ENCODE assay signal across 29 cellular contexts in the genomic region with DNA sequence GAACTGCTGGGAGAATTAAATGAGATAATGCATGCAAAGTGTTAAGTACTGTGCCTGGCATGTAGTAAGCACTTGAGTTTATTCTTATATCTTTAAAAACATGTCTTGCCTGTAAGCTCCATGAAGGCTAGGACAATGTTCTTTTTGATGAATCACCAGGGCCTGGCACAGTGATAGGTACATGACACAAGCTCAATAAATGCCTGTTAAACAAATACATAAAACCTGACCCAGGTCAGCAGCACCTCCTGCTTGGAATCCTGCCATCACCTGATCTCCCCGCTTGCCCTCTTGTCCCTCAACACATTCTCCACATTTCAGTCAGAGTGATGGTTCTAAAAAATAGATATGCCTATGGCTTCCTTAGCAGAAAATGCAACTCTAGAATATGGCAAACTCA.
A peak's percentile ranks its signal among the peaks of the same experiment; 100 is the strongest.
DNase-seq lines count a peak whose midpoint lies in the region; ATAC-seq, FAIRE-seq and TF ChIP-seq lines count a peak whose summit lies in the region.
"Had no signal": no experiment of that assay in that cellular context is flagged by ENCODE, and none has a peak within 500 bp of the region (broad histone marks: within the 10 kb centered on the region; RNA-seq: fewer than 3 reads in every experiment).

No MANE protein-coding gene starts in this region.

- no peak overlapping the region for H2AFZ ChIP-seq in HCT116 (ENCODE audit: low read depth, low read length, poor library complexity, severe bottlenecking)

- no peak for TF ChIP-seq POLR2A in HCT116 (IDR thresholded peaks at IDR 0.05; ENCODE audit: borderline replicate concordance, extremely low read depth, insufficient read depth, insufficient read length)

- intact Hi-C loops in HCT116 (cut with micrococcal nuclease) (no loop called here), pancreas (cut with DNase I) (no loop called here)

- H3K4me1 ChIP-seq in HCT116 (ENCODE audit: control insufficient read depth in 1 of 2, insufficient read depth in 2 of 2, low read length in 2 of 2) = peaks cover 0 to 15% of the 10 kb centered on the region in 2 experiments; a peak in 1 of 4 replicates
- no peaks in the 10 kb centered on the region for H3K4me1 ChIP-seq in pancreas
- H3K4me1 ChIP-seq: sigmoid colon had no signal

- no peaks in the 10 kb centered on the region for H3K9me2 ChIP-seq in HCT116 (ENCODE audit: insufficient read depth)

- H3K36me3 ChIP-seq in HCT116 (ENCODE audit: control insufficient read depth in 1 of 2, insufficient read depth in 2 of 2, low read length in 2 of 2) (no peaks in the 10 kb centered on the region), pancreas (no peaks in the 10 kb centered on the region)
- H3K36me3 ChIP-seq: brain microvascular endothelial cell, ovary, sigmoid colon, thoracic aorta, WERI-Rb-1 had no signal

- no peak overlapping the region for H3K27ac Mint-ChIP-seq in activated T-cell treated with anti-CD3 and anti-CD28 coated beads, Interleukin-2, amount 50 U/mL, for 72 hours
- H3K27ac Mint-ChIP-seq: activated naive CD8-positive, alpha-beta T cell treated with anti-CD3 and anti-CD28 coated beads, Interleukin-2, amount 50 U/mL, for 24 hours; dendritic cell treated with granulocyte-macrophage colony-stimulating factor and Interleukin-4, amounts not matched to agents 40 ng/mL and 50 ng/mL, for 4 days; T-helper 17 cell had no signal

- DNase-seq in HCT116 (ENCODE audit: low read depth, low spot score) = no peak
- peak; percentile 33 for DNase-seq in RCC 7860 (ENCODE audit: low spot score)
- DNase-seq in pancreas = no peak
- no peak for DNase-seq in NCI-H1930 (lab: John Stamatoyannopoulos, UW)
- DNase-seq in A172 (ENCODE audit: low spot score) = no peak
- DNase-seq in activated T-cell treated with anti-CD3 and anti-CD28 coated beads, Interleukin-2, amount 50 U/mL, for 72 hours = no peak
- DNase-seq: activated CD4-positive, alpha-beta T cell treated with anti-CD3 and anti-CD28 coated beads, Interleukin-2, amount 50 U/mL, for 4 hours; activated effector memory CD4-positive, alpha-beta T cell treated with anti-CD3 and anti-CD28 coated beads, Interleukin-2, amount 50 U/mL, for 16 hours; activated naive CD8-positive, alpha-beta T cell treated with anti-CD3 and anti-CD28 coated beads, Interleukin-2, amount 50 U/mL, for 24 hours; brain microvascular endothelial cell; CD4-positive, CD25-positive, alpha-beta regulatory T cell; foreskin melanocyte; GF-D8; hippocampal formation; kidney; mesendoderm; natural killer cell; NCI-H1417; NCI-H524 treated with DMSO at 0.1 percent for 48 hours; ovary; sigmoid colon; stimulated activated naive B cell treated with anti-CD40 and anti-IgM and Interleukin-4, amounts not matched to agents 10 μg/mL and 1 μg/mL and 100 μg/mL, for 72 hours; T-helper 17 cell; WERI-Rb-1 had no signal

- H3K9me3 ChIP-seq in HCT116 (ENCODE audit: control insufficient read depth in 1 of 2, insufficient read depth in 1 of 2, low read depth in 1 of 2, low read length in 2 of 2) = no peaks in the 10 kb centered on the region
- H3K9me3 ChIP-seq in pancreas = no peaks in the 10 kb centered on the region
- H3K9me3 ChIP-seq: ovary, sigmoid colon, thoracic aorta had no signal

- BruUV-seq in HCT116 (replicated peaks; lab: Mats Ljungman, UMichigan) = no TSS peak

- no peaks in the 10 kb centered on the region for H3K9me3 Mint-ChIP-seq in activated T-cell treated with anti-CD3 and anti-CD28 coated beads, Interleukin-2, amount 50 U/mL, for 72 hours
- H3K9me3 Mint-ChIP-seq: activated naive CD8-positive, alpha-beta T cell treated with anti-CD3 and anti-CD28 coated beads, Interleukin-2, amount 50 U/mL, for 24 hours; CD4-positive, CD25-positive, alpha-beta regulatory T cell; dendritic cell treated with granulocyte-macrophage colony-stimulating factor and Interleukin-4, amounts not matched to agents 40 ng/mL and 50 ng/mL, for 4 days; natural killer cell; stimulated activated naive B cell treated with anti-CD40 and anti-IgM and Interleukin-4, amounts not matched to agents 10 μg/mL and 1 μg/mL and 100 μg/mL, for 72 hours had no signal

- no peaks in the 10 kb centered on the region for H3K36me3 Mint-ChIP-seq in activated T-cell treated with anti-CD3 and anti-CD28 coated beads, Interleukin-2, amount 50 U/mL, for 72 hours (ENCODE audit: insufficient read depth in 2 of 2)
- H3K36me3 Mint-ChIP-seq: natural killer cell had no signal

- no peak overlapping the region for H3K4me3 Mint-ChIP-seq in activated T-cell treated with anti-CD3 and anti-CD28 coated beads, Interleukin-2, amount 50 U/mL, for 72 hours
- H3K4me3 Mint-ChIP-seq: activated naive CD8-positive, alpha-beta T cell treated with anti-CD3 and anti-CD28 coated beads, Interleukin-2, amount 50 U/mL, for 24 hours; CD4-positive, CD25-positive, alpha-beta regulatory T cell; dendritic cell treated with granulocyte-macrophage colony-stimulating factor and Interleukin-4, amounts not matched to agents 40 ng/mL and 50 ng/mL, for 4 days; natural killer cell; stimulated activated naive B cell treated with anti-CD40 and anti-IgM and Interleukin-4, amounts not matched to agents 10 μg/mL and 1 μg/mL and 100 μg/mL, for 72 hours; T-helper 17 cell had no signal

- RAD21 ChIA-PET in HCT116 (lab: Charles Lee; ENCODE audit: low non-redundant PET in 1 of 2, low total read pairs in 2 of 2, uncharacterized antibody in 2 of 2, unreplicated experiment in 2 of 2) = no interaction called here

- no peak overlapping the region for H3K9ac ChIP-seq in HCT116 (ENCODE audit: low read length)

- H3K4me3 ChIP-seq in HCT116 (replicated peaks in 1 of 2; ENCODE audit: low read depth in 1 of 2, low read length in 2 of 2) (no peak overlapping the region), pancreas (no peak overlapping the region)
- H3K4me3 ChIP-seq: ovary, sigmoid colon, thoracic aorta had no signal

- no peaks in the 10 kb centered on the region for H4K20me1 ChIP-seq in HCT116 (ENCODE audit: insufficient read depth)

- H3K79me2 ChIP-seq in HCT116 (ENCODE audit: insufficient read depth, low read length) = no peaks in the 10 kb centered on the region

- no peaks in the 10 kb centered on the region for H3K27me3 Mint-ChIP-seq in activated T-cell treated with anti-CD3 and anti-CD28 coated beads, Interleukin-2, amount 50 U/mL, for 72 hours (ENCODE audit: low read depth)
- H3K27me3 Mint-ChIP-seq: activated naive CD8-positive, alpha-beta T cell treated with anti-CD3 and anti-CD28 coated beads, Interleukin-2, amount 50 U/mL, for 24 hours; CD4-positive, CD25-positive, alpha-beta regulatory T cell; dendritic cell treated with granulocyte-macrophage colony-stimulating factor and Interleukin-4, amounts not matched to agents 40 ng/mL and 50 ng/mL, for 4 days; stimulated activated naive B cell treated with anti-CD40 and anti-IgM and Interleukin-4, amounts not matched to agents 10 μg/mL and 1 μg/mL and 100 μg/mL, for 72 hours; T-helper 17 cell had no signal

- POLR2A ChIA-PET in HCT116 (lab: Charles Lee) = no interaction called here

- no peak for TF ChIP-seq RAD21 in HCT116 (IDR thresholded peaks at IDR 0.05; ENCODE audit: low read depth)

- peaks cover 8% of the 10 kb centered on the region for H3K4me1 Mint-ChIP-seq in activated T-cell treated with anti-CD3 and anti-CD28 coated beads, Interleukin-2, amount 50 U/mL, for 72 hours (ENCODE audit: low read depth)

- no peak overlapping the region for H3K27ac ChIP-seq in HCT116 (ENCODE audit: low read depth, low read length)
- H3K27ac ChIP-seq in pancreas = no peak overlapping the region
- H3K27ac ChIP-seq: brain microvascular endothelial cell, ovary, sigmoid colon, thoracic aorta, WERI-Rb-1 had no signal

- CTCF ChIA-PET in HCT116 (lab: Charles Lee) = no interaction called here

- no peaks in the 10 kb centered on the region for H3K27me3 ChIP-seq in HCT116 (ENCODE audit: insufficient read depth, low read length)
- H3K27me3 ChIP-seq in pancreas = no peaks in the 10 kb centered on the region
- H3K27me3 ChIP-seq: brain microvascular endothelial cell, ovary, sigmoid colon had no signal

- peak; percentile 50; the same call in 1 of the 2 replicates for ATAC-seq in HCT116
- peak; percentile 79 for ATAC-seq in esophagus mucosa
- ATAC-seq in pancreas = peak in 3 of 4 donors; percentile 36 to 47 (median 46)
- no peak for ATAC-seq in activated T-cell treated with anti-CD3 and anti-CD28 coated beads, Interleukin-2, amount 50 U/mL, for 72 hours (replicated peaks in 1 of 2)
- no peak for ATAC-seq in GM21423 (IDR thresholded peaks at IDR 0.05; ENCODE audit: unreplicated experiment)
- ATAC-seq: activated naive CD8-positive, alpha-beta T cell treated with anti-CD3 and anti-CD28 coated beads, Interleukin-2, amount 50 U/mL, for 24 hours; natural killer cell; stimulated activated naive B cell treated with anti-CD40 and anti-IgM and Interleukin-4, amounts not matched to agents 10 μg/mL and 1 μg/mL and 100 μg/mL, for 72 hours; T-helper 17 cell had no signal

- FAIRE-seq in RCC 7860 (lab: Jason Lieb, UNC) (no peak), pancreas (lab: Jason Lieb, UNC) (no peak)
- FAIRE-seq: H54, kidney had no signal

- no peak overlapping the region for H3K4me2 ChIP-seq in HCT116 (ENCODE audit: low read length)

- TF ChIP-seq CTCF in HCT116 (IDR thresholded peaks at IDR 0.05 in 2 of 3, conservative IDR thresholded peaks at IDR 0.05 in 1 of 3; ENCODE audit: borderline replicate concordance in 1 of 3, insufficient read depth in 1 of 3, low read depth in 2 of 3, low read length in 2 of 3) (no peak), pancreas (IDR thresholded peaks at IDR 0.05) (no peak)

- WGBS in pancreas, 2 donors = 36 to 42% methylated on average over 1 of the region's 1 CpG

TF ChIP-seq in HCT116, 20 proteins besides CTCF, POLR2A, EP300 and RAD21:
- TF ChIP-seq FOSL1 (IDR thresholded peaks at IDR 0.05; ENCODE audit: low read depth) = no peak
- TF ChIP-seq JUND (IDR thresholded peaks at IDR 0.05) = 0 out of 2 replicates have a peak, but pooled peaks have one; percentile 11

Comparison
In these comparisons a context has a peak if more than half of its experiments do, and no peak if none do; other contexts are left out.
1. ATAC-seq: peak in HCT116 (single experiment), esophagus mucosa (single experiment) and pancreas (3 of 4); none in activated T-cell treated with anti-CD3 and anti-CD28 coated beads, Interleukin-2, amount 50 U/mL, for 72 hours (0 of 2) and GM21423 (single experiment).